ENCODE assay signal across 18 cellular contexts in genomic region chr6:128290221-128290620, GRCh38.
"Had no signal": no experiment of that assay in that cellular context is flagged by ENCODE, and none has a peak within 500 bp of the region (broad histone marks: within the 10 kb centered on the region; RNA-seq: fewer than 3 reads in every experiment).

No MANE protein-coding gene starts in this region.

- DNase-seq: activated CD4-positive, alpha-beta T cell treated with anti-CD3 and anti-CD28 coated beads, Interleukin-2, amount 50 U/mL, for 4 hours; activated CD4-positive, CD25-positive, alpha-beta regulatory T cell treated with anti-CD3 and anti-CD28 coated beads, Interleukin-2, amount 50 U/mL, for 72 hours; activated naive CD4-positive, alpha-beta T cell treated with anti-CD3 and anti-CD28 coated beads for 36 hours; activated T-cell treated with anti-CD3 and anti-CD28 coated beads for 4 hours; dorsolateral prefrontal cortex; endodermal cell; islet precursor cell; left lung; mammary epithelial cell; naive B cell; psoas muscle; stimulated activated CD4-positive, alpha-beta T cell treated with anti-CD3 and anti-CD28 coated beads, Interleukin-1b, Interleukin-23, amount 100 ng/mL, for 48 hours; stimulated activated naive CD8-positive, alpha-beta T cell treated with anti-CD3 and anti-CD28 coated beads, Interleukin-15, amount 100 ng/mL, for 72 hours had no signal

- H3K4me3 ChIP-seq: ascending aorta, dorsolateral prefrontal cortex, gastroesophageal sphincter, left lung, neural progenitor cell, psoas muscle, thoracic aorta had no signal

- ATAC-seq: activated T-helper 17 cell treated with anti-CD3 and anti-CD28 coated beads, Interleukin-2, amount 50 U/mL, for 72 hours; gastroesophageal sphincter; left lung; psoas muscle; stimulated activated naive CD8-positive, alpha-beta T cell treated with anti-CD3 and anti-CD28 coated beads, Interleukin-15, amount 100 ng/mL, for 72 hours had no signal
